ENCODE assay signal across 8 cellular contexts in genomic region chr17:19036186-19036585, GRCh38. TPM values are rescaled to one million over a fixed set of nuclear protein-coding genes. Genes with fewer than 3 reads are reported as not detected.
DNase-seq lines count a peak whose midpoint lies in the region; ATAC-seq and TF ChIP-seq lines count a peak whose summit lies in the region.
"Not testable (repeated sequence)": the region's sequence is repeated elsewhere in the genome, so short reads cannot be mapped to it uniquely, and the experiment has no call there.

No MANE protein-coding gene starts in this region.

- H3K36me3 Mint-ChIP-seq in activated B cell treated with CpG ODN at 0.5 μM for 24 hours (ENCODE audit: low read depth); stimulated activated naive B cell treated with anti-CD40 and anti-IgM and Interleukin-4, amounts not matched to agents 10 μg/mL and 1 μg/mL and 100 μg/mL, for 72 hours: not testable (repeated sequence)

- not testable (repeated sequence) for H3K27ac Mint-ChIP-seq in activated B cell treated with CpG ODN at 0.5 μM for 24 hours; stimulated activated naive B cell treated with anti-CD40 and anti-IgM and Interleukin-4, amounts not matched to agents 10 μg/mL and 1 μg/mL and 100 μg/mL, for 72 hours

- not testable (repeated sequence) for H3K4me1 Mint-ChIP-seq in activated B cell treated with CpG ODN at 0.5 μM for 24 hours; stimulated activated naive B cell treated with anti-CD40 and anti-IgM and Interleukin-4, amounts not matched to agents 10 μg/mL and 1 μg/mL and 100 μg/mL, for 72 hours

- CTCF ChIA-PET in activated B cell treated with CpG ODN at 0.5 μM for 24 hours (lab: Charles Lee), result not testable (repeated sequence)

- DNase-seq in activated B cell treated with CpG ODN at 0.5 μM for 24 hours; stimulated activated naive B cell treated with anti-CD40 and anti-IgM and Interleukin-4, amounts not matched to agents 10 μg/mL and 1 μg/mL and 100 μg/mL, for 72 hours: not testable (repeated sequence)

- not testable (repeated sequence) for H3K9me3 Mint-ChIP-seq in activated B cell treated with CpG ODN at 0.5 μM for 24 hours; stimulated activated naive B cell treated with anti-CD40 and anti-IgM and Interleukin-4, amounts not matched to agents 10 μg/mL and 1 μg/mL and 100 μg/mL, for 72 hours

- POLR2A ChIA-PET in activated B cell treated with CpG ODN at 0.5 μM for 24 hours (lab: Charles Lee), result not testable (repeated sequence)

- not testable (repeated sequence) for TF ChIP-seq CTCF in activated B cell treated with CpG ODN at 0.5 μM for 24 hours (IDR thresholded peaks at IDR 0.05)

- not testable (repeated sequence) for H3K4me3 Mint-ChIP-seq in activated B cell treated with CpG ODN at 0.5 μM for 24 hours; stimulated activated naive B cell treated with anti-CD40 and anti-IgM and Interleukin-4, amounts not matched to agents 10 μg/mL and 1 μg/mL and 100 μg/mL, for 72 hours

- intact Hi-C loops in activated B cell treated with CpG ODN at 0.5 μM for 24 hours (cut with micrococcal nuclease), result not testable (repeated sequence)

- H3K27me3 Mint-ChIP-seq in activated B cell treated with CpG ODN at 0.5 μM for 24 hours; stimulated activated naive B cell treated with anti-CD40 and anti-IgM and Interleukin-4, amounts not matched to agents 10 μg/mL and 1 μg/mL and 100 μg/mL, for 72 hours: not testable (repeated sequence)

- ATAC-seq in GM18498 (IDR thresholded peaks at IDR 0.05; ENCODE audit: unreplicated experiment) (peak; percentile 34), GM18868 (IDR thresholded peaks at IDR 0.05; ENCODE audit: unreplicated experiment) (peak; percentile 31), GM21360 (IDR thresholded peaks at IDR 0.05; ENCODE audit: unreplicated experiment) (peak; percentile 33), GM21717 (IDR thresholded peaks at IDR 0.05; ENCODE audit: unreplicated experiment) (peak; percentile 20), HG03060 (IDR thresholded peaks at IDR 0.05; ENCODE audit: low read depth, unreplicated experiment) (peak; percentile 26), HG03378 (IDR thresholded peaks at IDR 0.05; ENCODE audit: unreplicated experiment) (peak; percentile 33), activated B cell treated with CpG ODN at 0.5 μM for 24 hours (ENCODE audit: low read depth) (peak; percentile 38)
- ATAC-seq in stimulated activated naive B cell treated with anti-CD40 and anti-IgM and Interleukin-4, amounts not matched to agents 10 μg/mL and 1 μg/mL and 100 μg/mL, for 72 hours (replicated peaks), result peak; percentile 52 to 63

RNA-seq across cellular contexts. Expression of gene GRAP, which starts 10.6 kb away (rescaled TPM):
- 31.5 and 39.2 TPM in 2 replicates for total RNA-seq in activated B cell treated with CpG ODN at 0.5 μM for 24 hours

RNA-seq across cellular contexts. Expression of gene FAM83G, which starts 31.6 kb away (rescaled TPM):
- 13.3 and 13.9 TPM in 2 replicates for total RNA-seq in activated B cell treated with CpG ODN at 0.5 μM for 24 hours
